12 cellular contexts compared by ENCODE assay signal in genomic region chr14:64611358-64612020, GRCh38.
DNase-seq lines count a peak whose midpoint lies in the region; ATAC-seq and TF ChIP-seq lines count a peak whose summit lies in the region.
"Had no signal": no experiment of that assay in that cellular context is flagged by ENCODE, and none has a peak within 500 bp of the region (broad histone marks: within the 10 kb centered on the region; RNA-seq: fewer than 3 reads in every experiment).

No MANE protein-coding gene starts in this region.

- H3K27me3 ChIP-seq in HUES6 (ENCODE audit: control insufficient read depth, insufficient read depth, low read length) (0 out of 2 replicates have a peak, but pooled peaks cover 2% of the 10 kb centered on the region), esophagus (ENCODE audit: control insufficient read depth in 1 of 2, insufficient read depth in 2 of 2, low read length in 2 of 2) (no peaks in the 10 kb centered on the region), muscle layer of colon (ENCODE audit: control insufficient read depth in 1 of 2, insufficient read depth in 2 of 2, low read length in 2 of 2) (no peaks in the 10 kb centered on the region), thyroid gland (no peaks in the 10 kb centered on the region)

- intact Hi-C loops in thyroid gland (cut with DNase I), result no loop called here

- WGBS in esophagus, 2 donors, result 33 to 39% methylated on average over 1 of the region's 1 CpG
- WGBS in thyroid gland, 2 donors, result 67 to 74% methylated on average over 1 of the region's 1 CpG

- H3K9me3 ChIP-seq in HUES6 (ENCODE audit: control insufficient read depth, insufficient read depth, low read depth, low read length), result no peaks in the 10 kb centered on the region
- no peaks in the 10 kb centered on the region for H3K9me3 ChIP-seq in esophagus (ENCODE audit: control insufficient read depth in 2 of 2, insufficient read depth in 1 of 2, low read depth in 1 of 2, low read length in 1 of 2)
- H3K9me3 ChIP-seq in muscle layer of colon (ENCODE audit: low read length), result no peaks in the 10 kb centered on the region
- H3K9me3 ChIP-seq in thyroid gland, result no peaks in the 10 kb centered on the region

- peaks cover 10% of the 10 kb centered on the region; the same call in 1 of the 2 replicates for H3K4me1 ChIP-seq in HUES6 (ENCODE audit: control insufficient read depth, insufficient read depth, low read length)
- H3K4me1 ChIP-seq in esophagus (ENCODE audit: control insufficient read depth in 2 of 2, insufficient read depth in 2 of 2, low read length in 1 of 2), result peaks cover 0 to 2% of the 10 kb centered on the region in 2 donors
- peaks cover 45% of the 10 kb centered on the region for H3K4me1 ChIP-seq in muscle layer of colon (ENCODE audit: insufficient read depth, low read length)
- H3K4me1 ChIP-seq in thyroid gland, result peaks cover 0 to 12% of the 10 kb centered on the region in 2 donors

- H3K9ac ChIP-seq in HUES6 (ENCODE audit: low read length), result no peak overlapping the region
- H3K9ac ChIP-seq in muscle layer of colon (ENCODE audit: low read length), result no peak overlapping the region

- no peak for ATAC-seq in HG03135 (IDR thresholded peaks at IDR 0.05; ENCODE audit: unreplicated experiment)
- ATAC-seq: esophagus mucosa had no signal

- peak overlapping the region; percentile 71; the same call in 1 of the 2 replicates for H3K27ac ChIP-seq in HUES6 (ENCODE audit: low read depth, low read length)
- peak overlapping the region; percentile 24 to 44 for H3K27ac ChIP-seq in esophagus (ENCODE audit: low read depth in 2 of 2, low read length in 1 of 2)
- peak overlapping the region; percentile 74 for H3K27ac ChIP-seq in muscle layer of colon (ENCODE audit: low read depth, low read length)
- no peak overlapping the region for H3K27ac ChIP-seq in thyroid gland

- no peak for TF ChIP-seq CTCF in thyroid gland (IDR thresholded peaks at IDR 0.05)

- TF ChIP-seq POLR2A in thyroid gland (IDR thresholded peaks at IDR 0.05), result no peak

- H3K4me3 ChIP-seq in HUES6 (ENCODE audit: low read depth, low read length) (no peak overlapping the region), esophagus (ENCODE audit: low read depth in 1 of 2, low read length in 2 of 2) (no peak overlapping the region), muscle layer of colon (ENCODE audit: low read depth in 1 of 2, low read length in 2 of 2) (no peak overlapping the region), thyroid gland (replicated peaks in 1 of 3) (no peak overlapping the region)

- H3K36me3 ChIP-seq in HUES6 (ENCODE audit: control insufficient read depth, insufficient read depth, low read length), result no peaks in the 10 kb centered on the region
- no peaks in the 10 kb centered on the region for H3K36me3 ChIP-seq in esophagus (ENCODE audit: control insufficient read depth in 2 of 2, insufficient read depth in 2 of 2, low read length in 1 of 2)
- H3K36me3 ChIP-seq in muscle layer of colon (ENCODE audit: insufficient read depth, low read length), result no peaks in the 10 kb centered on the region
- H3K36me3 ChIP-seq in thyroid gland, result no peaks in the 10 kb centered on the region

- DNase-seq in A172 (ENCODE audit: low spot score), result peak; percentile 37
- no peak for DNase-seq in thyroid gland
- no peak for DNase-seq in stimulated activated CD4-positive, alpha-beta T cell treated with anti-CD3 and anti-CD28 coated beads, Interleukin-2, amount 100 ng/mL, for 24 hours
- DNase-seq in GM19238 (ENCODE audit: insufficient read length, low spot score), result no peak
- DNase-seq: activated CD4-positive, alpha-beta T cell treated with anti-CD3 and anti-CD28 coated beads, Interleukin-2, amount 10 ng/mL, durations not matched to agents 7 days and 5 days; midbrain; stimulated activated CD4-positive, alpha-beta T cell treated with anti-CD3 and anti-CD28 coated beads, Interleukin-4, amount 100 ng/mL, for 24 hours had no signal

Comparison
In these comparisons a context has a peak if more than half of its experiments do, and no peak if none do; other contexts are left out.
1. H3K27ac ChIP-seq: peak in HUES6 (single experiment), esophagus (2 of 2) and muscle layer of colon (single experiment); none in thyroid gland (0 of 3).